ENCODE assay signal across 8 cellular contexts in the genomic region with DNA sequence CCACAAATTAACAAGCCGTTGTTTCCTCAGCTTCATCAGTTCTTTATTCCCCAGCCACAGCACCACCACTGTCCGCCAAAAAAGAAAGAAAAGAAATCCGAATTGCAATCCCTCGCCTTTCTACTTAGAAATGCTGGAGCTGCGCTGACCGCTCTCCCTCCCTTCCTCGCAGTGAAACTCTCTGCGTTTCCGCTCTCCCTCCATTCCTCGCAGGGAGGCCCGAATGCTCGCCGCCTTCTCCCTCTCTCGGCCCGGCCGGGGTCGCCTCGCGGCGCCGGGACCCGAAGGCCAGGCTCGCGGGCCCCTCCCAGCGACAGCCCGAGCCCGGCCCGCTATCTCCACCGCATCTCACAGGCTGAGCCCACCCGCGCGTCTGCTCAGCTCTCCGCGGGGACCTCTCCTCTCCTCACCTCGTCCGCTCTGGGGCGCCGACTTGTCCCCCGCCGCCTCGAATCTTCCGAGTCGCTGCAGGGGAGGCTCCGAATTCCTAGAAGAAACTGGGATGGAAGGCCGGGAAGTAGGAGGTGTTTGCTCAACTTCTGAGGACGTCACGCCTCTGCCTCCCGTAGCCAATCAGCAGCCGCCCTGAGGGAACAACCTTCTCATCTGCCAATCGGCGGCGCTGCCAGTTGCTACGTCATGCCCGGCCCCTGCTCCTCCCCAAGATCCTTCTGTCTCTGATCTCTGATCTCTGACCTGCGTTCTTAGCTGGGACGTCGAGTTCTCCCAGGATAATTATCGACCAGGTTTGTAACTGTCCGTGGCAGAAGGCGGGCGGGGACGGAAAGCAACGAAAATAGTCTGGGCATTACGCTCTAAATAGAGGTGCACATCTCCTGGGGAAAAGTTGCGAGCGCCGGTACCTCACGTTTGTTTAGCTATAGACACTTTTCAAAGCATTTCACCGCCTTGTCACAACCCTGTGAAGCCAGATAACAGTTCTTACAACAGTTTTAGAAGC. TPM values are rescaled to one million over a fixed set of nuclear protein-coding genes. Genes with fewer than 3 reads are reported as not detected.
DNase-seq lines count a peak whose midpoint lies in the region; TF ChIP-seq lines count a peak whose summit lies in the region.

Gene AASS (minus strand): TSS at position 499 of the 961 bp plus-strand sequence. CDS start 10,523 bp downstream, outside the sequence.

- peak within 1 kb of the TSS; percentile 85 for H3K9ac ChIP-seq in fibroblast of lung (ENCODE audit: insufficient read depth, low read length)

- H3K27me3 ChIP-seq in PC-9 (ENCODE audit: insufficient read depth, low read depth) = no peaks in the 10 kb centered on the region
- H3K27me3 ChIP-seq in fibroblast of lung (ENCODE audit: control insufficient read depth, insufficient read depth, low read length) = no peaks in the 10 kb centered on the region

- no peaks in the 10 kb centered on the region for H3K36me3 Mint-ChIP-seq in CD14-positive monocyte

- intact Hi-C loops in CD14-positive monocyte (cut with micrococcal nuclease) = no loop called here
- intact Hi-C loops in PC-9 (cut with micrococcal nuclease; ENCODE audit: unreplicated experiment) = no loop called here

- POLR2A ChIA-PET in PC-9 (lab: Charles Lee; ENCODE audit: unreplicated experiment) = interaction anchor here (0.5 to 0.8 kb wide), 2 partner anchors 14 to 42 kb away, joined by 3 to 5 read pairs; no protein-coding TSS in a partner anchor

- H4K20me1 ChIP-seq in PC-9 (ENCODE audit: insufficient read depth) (no peaks in the 10 kb centered on the region), fibroblast of lung (ENCODE audit: control insufficient read depth, extremely low read depth, insufficient read depth, low read length) (no peaks in the 10 kb centered on the region)

- H3K27ac Mint-ChIP-seq in CD14-positive monocyte = peak within 1 kb of the TSS in 6 of 7 donors; percentile 2 to 88 (median 76)

- no peaks in the 10 kb centered on the region for H3K9me2 ChIP-seq in PC-9 (ENCODE audit: insufficient read depth)

- CTCF ChIA-PET in PC-9 (lab: Charles Lee) = no interaction called here

- H3K9me3 Mint-ChIP-seq in CD14-positive monocyte = peaks cover 0 to 2% (median 0%) of the 10 kb centered on the region in 7 donors

- H3K79me2 ChIP-seq in PC-9 (ENCODE audit: low read depth) = no peaks in the 10 kb centered on the region
- peaks cover 23% of the 10 kb centered on the region for H3K79me2 ChIP-seq in fibroblast of lung (ENCODE audit: control insufficient read depth, insufficient read depth, low read length)

- H3K27me3 Mint-ChIP-seq in CD14-positive monocyte (ENCODE audit: low read depth in 3 of 3) = peaks cover 16 to 37% (median 18%) of the 10 kb centered on the region in 3 donors

- H3K27ac ChIP-seq in PC-9 (no peak within 1 kb of the TSS), fibroblast of lung (ENCODE audit: insufficient read depth, low read length) (peak within 1 kb of the TSS; percentile 89)

- H3K9me3 ChIP-seq in PC-9 (ENCODE audit: insufficient read depth, low read depth) = no peaks in the 10 kb centered on the region
- no peaks in the 10 kb centered on the region for H3K9me3 ChIP-seq in fibroblast of lung (ENCODE audit: control insufficient read depth, insufficient read depth, low read depth, low read length)

- peaks cover 19% of the 10 kb centered on the region for H3K4me1 Mint-ChIP-seq in CD14-positive monocyte

- H3K4me2 ChIP-seq in PC-9 (peak within 1 kb of the TSS; percentile 87), fibroblast of lung (ENCODE audit: extremely low read depth, insufficient read depth, low read length) (peak within 1 kb of the TSS; percentile 80)

- H3K4me3 ChIP-seq in PC-9 (peak within 1 kb of the TSS; percentile 93), fibroblast of lung (replicated peaks in 1 of 4; ENCODE audit: control extremely low read depth in 1 of 4, insufficient read depth in 1 of 4, low read depth in 3 of 4, low read length in 4 of 4) (peak within 1 kb of the TSS; percentile 70 to 85 (median 77))

- H3K4me1 ChIP-seq in PC-9 (replicated peaks; ENCODE audit: insufficient read depth) (peaks cover 11% of the 10 kb centered on the region; the same call in 1 of the 2 replicates), fibroblast of lung (ENCODE audit: control insufficient read depth, extremely low read depth, insufficient read depth, low read length) (no peaks in the 10 kb centered on the region)

- no TSS peak for BruUV-seq in PC-9 (replicated peaks; lab: Mats Ljungman, UMichigan)

- DNase-seq in CD14-positive monocyte (ENCODE audit: low spot score) = peak; percentile 82
- DNase-seq in GM20000 (ENCODE audit: low spot score) = peak; percentile 86
- peak; percentile 89 for DNase-seq in HPDE6-E6E7 (ENCODE audit: extremely low spot score)
- peak; percentile 69 to 92 for DNase-seq in PC-9
- DNase-seq in activated T-helper 9 cell treated with anti-CD3 and anti-CD28 coated beads, Interleukin-2, amount 50 U/mL, for 16 hours (ENCODE audit: low read depth) = peak; percentile 66
- peak; percentile 96 for DNase-seq in fibroblast of lung (ENCODE audit: low read depth in 2 of 2)
- DNase-seq in myocyte (ENCODE audit: low read depth) = peak; percentile 99
- DNase-seq in stimulated activated CD8-positive, alpha-beta memory T cell treated with anti-CD3 and anti-CD28 coated beads, Interleukin-7, amount 100 ng/mL, for 1 hour (ENCODE audit: low read depth in 2 of 2) = peak; percentile 36 to 55

- H3K36me3 ChIP-seq in PC-9 (ENCODE audit: low read depth) = no peaks in the 10 kb centered on the region
- H3K36me3 ChIP-seq in fibroblast of lung (ENCODE audit: control insufficient read depth, insufficient read depth, low read length) = no peaks in the 10 kb centered on the region

- TF ChIP-seq CTCF in CD14-positive monocyte (IDR thresholded peaks at IDR 0.05) (no peak), GM20000 (IDR thresholded peaks at IDR 0.05; ENCODE audit: extremely low read depth, missing control alignments) (no peak), PC-9 (conservative IDR thresholded peaks at IDR 0.05) (no peak), fibroblast of lung (conservative IDR thresholded peaks at IDR 0.05 in 1 of 2, IDR thresholded peaks at IDR 0.05 in 1 of 2; ENCODE audit: low read depth in 1 of 2, low read length in 2 of 2) (peak in 1 of 2 donors; percentile 4)

- H2AFZ ChIP-seq in PC-9 (peak within 1 kb of the TSS; percentile 96), fibroblast of lung (ENCODE audit: low read length) (peak within 1 kb of the TSS; percentile 65)

- no peaks in the 10 kb centered on the region for H3F3A ChIP-seq in PC-9 (ENCODE audit: insufficient read depth, low read depth)

- H3K4me3 Mint-ChIP-seq in CD14-positive monocyte = peak within 1 kb of the TSS; percentile 98 to 99

RNA-seq across cellular contexts. Expression of gene AASS, which starts in this region (rescaled TPM):
- polyA plus RNA-seq in CD14-positive monocyte (under 1 TPM in 1 of 2 donors, not detected in 1; 0.22 TPM), fibroblast of lung (8.6 and 8.8 TPM in 2 replicates)
- total RNA-seq in PC-9 (2021) (6.5 and 8.5 TPM in 2 replicates), fibroblast of lung (31.6 and 49.2 TPM in 2 replicates), myocyte (20.1 and 23.6 TPM in 2 replicates)
- polyA plus RNA-seq in fibroblast of lung (2012) = 9.1 and 9.8 TPM in 2 replicates
- polyA minus RNA-seq in fibroblast of lung (ENCODE audit: low replicate concordance) = 4.4 and 8.0 TPM in 2 replicates
- polyA plus RNA-seq in myocyte (2012) = 2.1 TPM

Comparison
In these comparisons a context has a peak if more than half of its experiments do, and no peak if none do; other contexts are left out.
1. Peak in DNase-seq in CD14-positive monocyte; RNA of the gene not detected or under 1 TPM.
2. DNase-seq: peak in every context shown above with its lines; median percentile 99 in myocyte; 96 in fibroblast of lung; 89 in HPDE6-E6E7; 86 in GM20000; 82 in CD14-positive monocyte; 80 in PC-9; 66 in activated T-helper 9 cell treated with anti-CD3 and anti-CD28 coated beads, Interleukin-2, amount 50 U/mL, for 16 hours; 46 in stimulated activated CD8-positive, alpha-beta memory T cell treated with anti-CD3 and anti-CD28 coated beads, Interleukin-7, amount 100 ng/mL, for 1 hour.